ENCODE assay signal across 20 cellular contexts in the genomic region with DNA sequence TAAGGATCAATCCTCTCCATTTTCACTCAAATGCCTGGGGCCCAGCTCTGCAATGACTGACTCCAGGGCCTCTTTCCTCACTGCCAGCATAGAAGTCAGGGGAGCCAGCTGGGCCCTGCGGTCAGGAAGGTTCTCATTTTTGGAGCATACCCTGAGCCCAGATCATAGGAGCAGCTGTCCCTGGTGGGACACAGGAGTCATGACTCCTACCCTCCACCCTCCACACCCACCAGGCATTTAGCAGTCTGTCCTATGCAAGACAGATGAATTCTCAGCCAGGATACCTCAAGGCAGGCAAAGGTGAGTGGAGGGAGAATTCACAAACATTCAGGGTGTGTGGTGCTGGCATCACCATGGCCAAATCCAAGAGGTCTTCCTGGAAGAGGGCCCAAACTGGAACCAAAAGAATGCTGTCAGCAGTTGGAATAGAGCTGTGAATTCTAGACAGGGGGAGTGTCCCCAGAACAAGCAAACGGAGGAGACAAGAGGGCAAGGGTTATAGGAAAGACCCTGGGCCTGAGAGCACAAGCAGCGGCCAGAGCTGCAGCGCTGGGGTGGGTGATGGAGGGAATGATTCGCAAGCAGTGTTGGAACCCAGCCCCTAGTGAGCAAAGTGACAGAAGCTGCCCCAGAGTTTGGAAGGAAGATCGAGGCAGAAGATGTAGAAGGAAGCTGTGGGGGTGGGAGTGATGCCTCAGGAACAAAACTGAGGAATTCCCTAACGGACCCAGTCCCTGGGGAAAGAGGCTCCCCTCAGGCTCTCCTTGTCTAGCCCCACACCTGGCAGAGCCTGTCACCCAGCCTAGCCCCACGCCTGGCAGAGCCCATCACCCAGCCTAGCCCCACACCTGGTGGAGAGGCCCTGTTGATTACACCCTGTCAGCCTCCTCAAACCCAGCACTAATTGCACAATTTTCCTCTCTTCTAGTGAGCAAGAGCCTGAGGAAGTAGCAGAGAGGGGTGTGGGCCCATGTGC. TPM values are rescaled to one million over a fixed set of nuclear protein-coding genes. Genes with fewer than 3 reads are reported as not detected.
DNase-seq lines count a peak whose midpoint lies in the region; TF ChIP-seq lines count a peak whose summit lies in the region.
"Had no signal": no experiment of that assay in that cellular context is flagged by ENCODE, and none has a peak within 500 bp of the region (broad histone marks: within the 10 kb centered on the region; RNA-seq: fewer than 3 reads in every experiment).

No MANE protein-coding gene starts in this region.

- in situ Hi-C loops in brain microvascular endothelial cell (cut with HindIII; ENCODE audit: low pct_ligation_motif_present, low sequenced_read_pairs) = no loop called here

- no peak for DNase-seq in activated T-cell treated with anti-CD3 and anti-CD28 coated beads, Interleukin-2, amount 50 U/mL, for 24 hours
- no peak for DNase-seq in activated T-cell treated with anti-CD3 and anti-CD28 coated beads, Interleukin-2, amount 50 U/mL, for 1 hour
- DNase-seq in GM20000 (ENCODE audit: low spot score) = peak; percentile 6
- DNase-seq in endodermal cell = no peak
- peak; percentile 38 for DNase-seq in osteoblast (ENCODE audit: insufficient read length, low spot score, missing footprints)
- DNase-seq in NCI-H774 (lab: John Stamatoyannopoulos, UW) = no peak
- DNase-seq in brain microvascular endothelial cell = no peak
- no peak for DNase-seq in stimulated activated naive CD4-positive, alpha-beta T cell (lab: John Stamatoyannopoulos, UW)
- DNase-seq: activated CD4-positive, CD25-positive, alpha-beta regulatory T cell treated with anti-CD3 and anti-CD28 coated beads, Interleukin-2, amount 50 U/mL, for 72 hours; activated gamma-delta T cell treated with Interleukin-2 at 50 U/mL for 16 hours; KBM-7; NCI-H2029 treated with DMSO at 0.1 percent for 48 hours; NCI-H446 treated with DMSO at 0.1 percent for 48 hours; NK-92 treated with Interleukin-12 subunit alpha and Interleukin-12 subunit beta, amount 100 ng/mL, for 24 hours; SK-N-SH; stimulated activated CD4-positive, alpha-beta T cell treated with anti-CD3 and anti-CD28 coated beads, Interleukin-2, amount 100 ng/mL, for 24 hours; stimulated activated naive CD8-positive, alpha-beta T cell treated with anti-CD3 and anti-CD28 coated beads, Interleukin-15, amount 100 ng/mL, for 72 hours; T1000 had no signal

- TF ChIP-seq CTCF in GM20000 (IDR thresholded peaks at IDR 0.05; ENCODE audit: extremely low read depth, missing control alignments) (no peak), endodermal cell (conservative IDR thresholded peaks at IDR 0.05) (no peak), osteoblast (IDR thresholded peaks at IDR 0.05; ENCODE audit: extremely low read depth, low read depth, low read length) (no peak), brain microvascular endothelial cell (IDR thresholded peaks at IDR 0.05; ENCODE audit: low read depth, low read length, missing control alignments) (no peak)

- peaks cover 57% of the 10 kb centered on the region for H3K36me3 Mint-ChIP-seq in activated T-cell treated with anti-CD3 and anti-CD28 coated beads, Interleukin-2, amount 50 U/mL, for 24 hours (ENCODE audit: low read depth)
- H3K36me3 Mint-ChIP-seq in endodermal cell (ENCODE audit: low read depth) = peaks cover 28% of the 10 kb centered on the region

- H3K9me3 ChIP-seq in endodermal cell (ENCODE audit: control insufficient read depth, low read length) (no peaks in the 10 kb centered on the region), osteoblast (ENCODE audit: low read depth, low read length) (no peaks in the 10 kb centered on the region)
- H3K9me3 ChIP-seq: BLaER1, SK-N-SH had no signal

- H4K20me1 ChIP-seq in osteoblast (ENCODE audit: insufficient read depth, low read length) = peaks cover 24% of the 10 kb centered on the region

- WGBS in endodermal cell (ENCODE audit: insufficient coverage in 1 of 2, insufficient read length in 1 of 2), 2 experiments = 93 to 98% methylated on average over 7 to 8 of the region's 8 CpGs

- H3K79me2 ChIP-seq in osteoblast (ENCODE audit: insufficient read depth, low read length) = peaks cover 24% of the 10 kb centered on the region

- H2AFZ ChIP-seq in osteoblast (ENCODE audit: low read length) = no peak overlapping the region

- H3K9ac ChIP-seq in endodermal cell (ENCODE audit: extremely low read depth, low read length, poor library complexity, severe bottlenecking) = no peak overlapping the region
- H3K9ac ChIP-seq: BLaER1, SK-N-SH had no signal

- no peaks in the 10 kb centered on the region for H3K27me3 ChIP-seq in endodermal cell (ENCODE audit: control insufficient read depth, insufficient read depth, low read length, poor library complexity, severe bottlenecking)
- no peaks in the 10 kb centered on the region for H3K27me3 ChIP-seq in osteoblast (ENCODE audit: insufficient read depth, low read length)
- no peaks in the 10 kb centered on the region for H3K27me3 ChIP-seq in brain microvascular endothelial cell (replicated peaks)
- H3K27me3 ChIP-seq: BLaER1 had no signal

- peaks cover 13% of the 10 kb centered on the region for H3K4me1 ChIP-seq in endodermal cell (ENCODE audit: control insufficient read depth, insufficient read depth, low read length)
- H3K4me1 ChIP-seq in osteoblast (ENCODE audit: insufficient read depth, low read length) = peaks cover 3% of the 10 kb centered on the region

- no peak overlapping the region for H3K4me2 ChIP-seq in osteoblast (ENCODE audit: insufficient read depth, low read length)
- H3K4me2 ChIP-seq: BLaER1, SK-N-SH had no signal

- H3K9me3 Mint-ChIP-seq in activated T-cell treated with anti-CD3 and anti-CD28 coated beads, Interleukin-2, amount 50 U/mL, for 24 hours = no peaks in the 10 kb centered on the region
- no peaks in the 10 kb centered on the region for H3K9me3 Mint-ChIP-seq in endodermal cell
- H3K9me3 Mint-ChIP-seq: stimulated activated naive CD8-positive, alpha-beta T cell treated with anti-CD3 and anti-CD28 coated beads, Interleukin-15, amount 100 ng/mL, for 72 hours had no signal

- H3K4me3 Mint-ChIP-seq in activated T-cell treated with anti-CD3 and anti-CD28 coated beads, Interleukin-2, amount 50 U/mL, for 24 hours = no peak overlapping the region
- no peak overlapping the region for H3K4me3 Mint-ChIP-seq in endodermal cell
- H3K4me3 Mint-ChIP-seq: stimulated activated naive CD8-positive, alpha-beta T cell treated with anti-CD3 and anti-CD28 coated beads, Interleukin-15, amount 100 ng/mL, for 72 hours had no signal

- H3K4me1 Mint-ChIP-seq in activated T-cell treated with anti-CD3 and anti-CD28 coated beads, Interleukin-2, amount 50 U/mL, for 24 hours (ENCODE audit: low read depth) = peaks cover 25% of the 10 kb centered on the region
- peaks cover 25% of the 10 kb centered on the region for H3K4me1 Mint-ChIP-seq in endodermal cell

- peak overlapping the region; percentile 38 for H3K27ac Mint-ChIP-seq in activated T-cell treated with anti-CD3 and anti-CD28 coated beads, Interleukin-2, amount 50 U/mL, for 24 hours
- H3K27ac Mint-ChIP-seq in endodermal cell = peak overlapping the region; percentile 23

- H3K27me3 Mint-ChIP-seq in activated T-cell treated with anti-CD3 and anti-CD28 coated beads, Interleukin-2, amount 50 U/mL, for 24 hours = no peaks in the 10 kb centered on the region
- H3K27me3 Mint-ChIP-seq in endodermal cell (ENCODE audit: insufficient read depth) = peaks cover 2% of the 10 kb centered on the region
- H3K27me3 Mint-ChIP-seq: stimulated activated naive CD8-positive, alpha-beta T cell treated with anti-CD3 and anti-CD28 coated beads, Interleukin-15, amount 100 ng/mL, for 72 hours had no signal

- no peak overlapping the region for H3K4me3 ChIP-seq in endodermal cell (ENCODE audit: low read length)
- no peak overlapping the region for H3K4me3 ChIP-seq in osteoblast (ENCODE audit: insufficient read depth, low read length)
- H3K4me3 ChIP-seq in brain microvascular endothelial cell (ENCODE audit: low read depth, low read length) = no peak overlapping the region
- H3K4me3 ChIP-seq: BLaER1 had no signal

- H3K27ac ChIP-seq in endodermal cell (ENCODE audit: low read depth, low read length) (no peak overlapping the region), osteoblast (ENCODE audit: low read depth, low read length) (no peak overlapping the region), brain microvascular endothelial cell (no peak overlapping the region)
- H3K27ac ChIP-seq: BLaER1 had no signal

- peaks cover 36% of the 10 kb centered on the region for H3K36me3 ChIP-seq in endodermal cell (ENCODE audit: control insufficient read depth, insufficient read depth, low read length)
- peaks cover 53% of the 10 kb centered on the region for H3K36me3 ChIP-seq in osteoblast (ENCODE audit: insufficient read depth, low read length)
- peaks cover 56% of the 10 kb centered on the region for H3K36me3 ChIP-seq in brain microvascular endothelial cell (replicated peaks)

RNA-seq across cellular contexts. Expression of a gene that starts 4.5 kb away (rescaled TPM):
- total RNA-seq in endodermal cell = 1 to 10 TPM in 1 of 2 donors, under 1 TPM in 1; 0.77 to 1.2 TPM
- 5.9 TPM for polyA plus RNA-seq in endodermal cell (2013, experiment 1 of 2)
- polyA plus RNA-seq in endodermal cell (2013, experiment 2 of 2) = 5.5 TPM
- total RNA-seq in osteoblast = 0.29 and 0.36 TPM in 2 replicates
- total RNA-seq: A172 had no signal

RNA-seq across cellular contexts. Expression of a gene that starts 7.0 kb away (rescaled TPM):
- 10 to 100 TPM; 28.9 to 41.5 TPM for total RNA-seq in endodermal cell
- 21.8 TPM for polyA plus RNA-seq in endodermal cell (2013, experiment 1 of 2)
- 22.8 TPM for polyA plus RNA-seq in endodermal cell (2013, experiment 2 of 2)
- total RNA-seq in osteoblast = 147 and 164 TPM in 2 replicates

RNA-seq across cellular contexts. Expression of a gene that starts 40.4 kb away (rescaled TPM):
- total RNA-seq in endodermal cell (10 to 100 TPM; 52.0 to 68.6 TPM), osteoblast (79.0 and 98.1 TPM in 2 replicates)
- 57.2 TPM for polyA plus RNA-seq in endodermal cell (2013, experiment 1 of 2)
- polyA plus RNA-seq in endodermal cell (2013, experiment 2 of 2) = 52.1 TPM

RNA-seq across cellular contexts. Expression of a gene that starts 42.2 kb away (rescaled TPM):
- 100 to 1,000 TPM; 181 to 220 TPM for total RNA-seq in endodermal cell
- 75.6 TPM for polyA plus RNA-seq in endodermal cell (2013, experiment 1 of 2)
- 86.6 TPM for polyA plus RNA-seq in endodermal cell (2013, experiment 2 of 2)
- total RNA-seq in osteoblast = 580 and 649 TPM in 2 replicates

RNA-seq across cellular contexts. Expression of a gene that starts 48.9 kb away (rescaled TPM):
- total RNA-seq in endodermal cell (100 to 1,000 TPM; 192 to 204 TPM), osteoblast (20.3 and 31.5 TPM in 2 replicates)
- 125 TPM for polyA plus RNA-seq in endodermal cell (2013, experiment 1 of 2)
- polyA plus RNA-seq in endodermal cell (2013, experiment 2 of 2) = 133 TPM

Comparison
In these comparisons a context has a peak if more than half of its experiments do, and no peak if none do; other contexts are left out.
1. DNase-seq: peak in GM20000 (single experiment) and osteoblast (single experiment); none in activated T-cell treated with anti-CD3 and anti-CD28 coated beads, Interleukin-2, amount 50 U/mL, for 24 hours (single experiment), activated T-cell treated with anti-CD3 and anti-CD28 coated beads, Interleukin-2, amount 50 U/mL, for 1 hour (single experiment), endodermal cell (single experiment), NCI-H774 (single experiment), brain microvascular endothelial cell (single experiment) and stimulated activated naive CD4-positive, alpha-beta T cell (0 of 6).